In genomic region chr4:174118171-174118570, GRCh38 we compare ENCODE assay signal across 27 cellular contexts.
"Had no signal": no experiment of that assay in that cellular context is flagged by ENCODE, and none has a peak within 500 bp of the region (broad histone marks: within the 10 kb centered on the region; RNA-seq: fewer than 3 reads in every experiment).

No MANE protein-coding gene starts in this region.

- H3K4me3 ChIP-seq: colonic mucosa, gastrocnemius medialis, left lung, prostate gland, right atrium auricular region, sigmoid colon, suprapubic skin, transverse colon, upper lobe of right lung, uterus had no signal

- H3K4me1 ChIP-seq: colonic mucosa, left lung, prostate gland, upper lobe of right lung, uterus had no signal

- H3K9me3 ChIP-seq: colonic mucosa, gastrocnemius medialis, left lung, prostate gland, right atrium auricular region, sigmoid colon, suprapubic skin, transverse colon, upper lobe of right lung, uterus had no signal

- FAIRE-seq: kidney had no signal

- H3K9me3 Mint-ChIP-seq: dendritic cell treated with granulocyte-macrophage colony-stimulating factor and Interleukin-4, amounts not matched to agents 40 ng/mL and 50 ng/mL, for 4 days; endodermal cell; naive thymus-derived CD4-positive, alpha-beta T cell; nephron; stimulated activated naive B cell treated with anti-CD40 and anti-IgM and Interleukin-4, amounts not matched to agents 10 μg/mL and 1 μg/mL and 100 μg/mL, for 72 hours; stimulated activated naive CD8-positive, alpha-beta T cell treated with anti-CD3 and anti-CD28 coated beads, Interleukin-15, amount 100 ng/mL, for 72 hours had no signal

- H3K36me3 Mint-ChIP-seq: naive thymus-derived CD4-positive, alpha-beta T cell; stimulated activated naive B cell treated with anti-CD40 and anti-IgM and Interleukin-4, amounts not matched to agents 10 μg/mL and 1 μg/mL and 100 μg/mL, for 72 hours had no signal

- H3K4me3 Mint-ChIP-seq: dendritic cell treated with granulocyte-macrophage colony-stimulating factor and Interleukin-4, amounts not matched to agents 40 ng/mL and 50 ng/mL, for 4 days; endodermal cell; naive thymus-derived CD4-positive, alpha-beta T cell; nephron; stimulated activated naive B cell treated with anti-CD40 and anti-IgM and Interleukin-4, amounts not matched to agents 10 μg/mL and 1 μg/mL and 100 μg/mL, for 72 hours; stimulated activated naive CD8-positive, alpha-beta T cell treated with anti-CD3 and anti-CD28 coated beads, Interleukin-15, amount 100 ng/mL, for 72 hours had no signal

- ATAC-seq: esophagus mucosa; gastrocnemius medialis; left lung; naive thymus-derived CD4-positive, alpha-beta T cell; stimulated activated naive B cell treated with anti-CD40 and anti-IgM and Interleukin-4, amounts not matched to agents 10 μg/mL and 1 μg/mL and 100 μg/mL, for 72 hours; stimulated activated naive CD8-positive, alpha-beta T cell treated with anti-CD3 and anti-CD28 coated beads, Interleukin-15, amount 100 ng/mL, for 72 hours; upper lobe of right lung had no signal

- H3K36me3 ChIP-seq: colonic mucosa, gastrocnemius medialis, left lung, prostate gland, right atrium auricular region, sigmoid colon, suprapubic skin, transverse colon, upper lobe of right lung, uterus had no signal

- H3K27ac ChIP-seq: colonic mucosa, epithelial cell of prostate, gastrocnemius medialis, left lung, prostate gland, right atrium auricular region, suprapubic skin, upper lobe of right lung, uterus had no signal

- DNase-seq: colonic mucosa; effector CD8-positive, alpha-beta T cell; endodermal cell; foreskin fibroblast; gastrocnemius medialis; head of caudate nucleus; kidney; left lung; mesendoderm; midbrain; naive thymus-derived CD4-positive, alpha-beta T cell; nucleus accumbens; sigmoid colon; stimulated activated CD4-positive, alpha-beta T cell treated with anti-CD3 and anti-CD28 coated beads, Interleukin-15, amount 100 ng/mL, for 24 hours; stimulated activated CD4-positive, alpha-beta T cell treated with anti-CD3 and anti-CD28 coated beads, Interleukin-2, amount 100 ng/mL, for 48 hours; stimulated activated naive B cell treated with anti-CD40 and anti-IgM and Interleukin-4, amounts not matched to agents 10 μg/mL and 1 μg/mL and 100 μg/mL, for 72 hours; stimulated activated naive CD8-positive, alpha-beta T cell treated with anti-CD3 and anti-CD28 coated beads, Interleukin-15, amount 100 ng/mL, for 72 hours; transverse colon; upper lobe of right lung; uterus had no signal

- H3K27me3 ChIP-seq: colonic mucosa, right atrium auricular region, sigmoid colon, uterus had no signal

- H3K27ac Mint-ChIP-seq: dendritic cell treated with granulocyte-macrophage colony-stimulating factor and Interleukin-4, amounts not matched to agents 40 ng/mL and 50 ng/mL, for 4 days; endodermal cell; naive thymus-derived CD4-positive, alpha-beta T cell; nephron; stimulated activated naive B cell treated with anti-CD40 and anti-IgM and Interleukin-4, amounts not matched to agents 10 μg/mL and 1 μg/mL and 100 μg/mL, for 72 hours; stimulated activated naive CD8-positive, alpha-beta T cell treated with anti-CD3 and anti-CD28 coated beads, Interleukin-15, amount 100 ng/mL, for 72 hours had no signal

- H3K4me1 Mint-ChIP-seq: nephron; stimulated activated naive CD8-positive, alpha-beta T cell treated with anti-CD3 and anti-CD28 coated beads, Interleukin-15, amount 100 ng/mL, for 72 hours had no signal
